ENCODE assay signal across 8 cellular contexts in genomic region chr12:132489602-132490239, GRCh38. TPM values are rescaled to one million over a fixed set of nuclear protein-coding genes. Genes with fewer than 3 reads are reported as not detected.
DNase-seq lines count a peak whose midpoint lies in the region; ATAC-seq, FAIRE-seq and TF ChIP-seq lines count a peak whose summit lies in the region.

Gene FBRSL1 (plus strand): TSS chr12:132490151.

- H3K27me3 Mint-ChIP-seq in dendritic cell treated with granulocyte-macrophage colony-stimulating factor and Interleukin-4, amounts not matched to agents 40 ng/mL and 50 ng/mL, for 4 days, result peaks cover 7% of the 10 kb centered on the region

- peak; percentile 60 to 70 for DNase-seq in AML-193 (lab: John Stamatoyannopoulos, UW)
- DNase-seq in NCI-H69 (lab: John Stamatoyannopoulos, UW), result peak; percentile 98
- peak; percentile 87 for DNase-seq in activated CD4-positive, alpha-beta T cell treated with anti-CD3 and anti-CD28 coated beads, Interleukin-2, amount 50 U/mL, for 24 hours (ENCODE audit: low read depth in 1 of 2, low spot score in 1 of 2)
- DNase-seq in HepG2 (ENCODE audit: low spot score), result peak; percentile 72
- DNase-seq in stimulated activated CD4-positive, alpha-beta T cell treated with anti-CD3 and anti-CD28 coated beads, Interleukin-2, amount 100 ng/mL, for 24 hours, result peak; percentile 92 to 93

- in situ Hi-C loops in HepG2 (cut with HindIII; ENCODE audit: extremely low pct_ligation_motif_present, low pct_unique_long_range_greater_than_20kb), result no loop called here

- WGBS in HepG2 (ENCODE audit: low lambda C conversion rate), result no CpG with 5 or more reads among the region's 90 CpGs

- peak within 1 kb of the TSS; percentile 87 for H3K4me3 Mint-ChIP-seq in dendritic cell treated with granulocyte-macrophage colony-stimulating factor and Interleukin-4, amounts not matched to agents 40 ng/mL and 50 ng/mL, for 4 days

- peak; percentile 43 for TF ChIP-seq CTCF in HepG2 (CRISPR knock-in tag; IDR thresholded peaks at IDR 0.05)

- H3K9me3 ChIP-seq in HepG2 (ENCODE audit: low read length), result no peaks in the 10 kb centered on the region

- peaks cover 40% of the 10 kb centered on the region for H3K79me2 ChIP-seq in HepG2 (ENCODE audit: insufficient read depth, low read length)

- CTCF ChIA-PET in HepG2 (lab: Yijun Ruan, JAX; ENCODE audit: low intra/inter-chr PET ratio, low total read pairs), result no interaction called here

- H3K9me3 Mint-ChIP-seq in dendritic cell treated with granulocyte-macrophage colony-stimulating factor and Interleukin-4, amounts not matched to agents 40 ng/mL and 50 ng/mL, for 4 days, result no peaks in the 10 kb centered on the region

- no peak for TF ChIP-seq EP300 in HepG2 (IDR thresholded peaks at IDR 0.05; ENCODE audit: low read depth in 2 of 2, low read length in 2 of 2)
- TF ChIP-seq EP300 in HepG2 (CRISPR knock-in tag; IDR thresholded peaks at IDR 0.05; ENCODE audit: borderline replicate concordance), result no peak

- H3K36me3 ChIP-seq in HepG2 (replicated peaks in 1 of 2; ENCODE audit: control insufficient read depth in 1 of 2, insufficient read depth in 2 of 2, low read length in 2 of 2), result peaks cover 0 to 1% of the 10 kb centered on the region in 2 experiments; a peak in 3 of 5 replicates

- peaks cover 16 to 46% of the 10 kb centered on the region in 2 experiments for H3K27me3 ChIP-seq in HepG2 (ENCODE audit: control insufficient read depth in 1 of 2, insufficient read depth in 2 of 2, low read length in 2 of 2)

- ATAC-seq in GM19324 (IDR thresholded peaks at IDR 0.05; ENCODE audit: low FRiP score, unreplicated experiment), result peak; percentile 76
- ATAC-seq in HG03520 (IDR thresholded peaks at IDR 0.05; ENCODE audit: unreplicated experiment), result peak; percentile 45
- ATAC-seq in HepG2, result peak; percentile 22

- H3K27ac ChIP-seq in HepG2 (ENCODE audit: extremely low read length, insufficient read depth, low read length), result peak within 1 kb of the TSS; percentile 58

- TF ChIP-seq RAD21 in HepG2 (CRISPR knock-in tag; IDR thresholded peaks at IDR 0.05), result peak; percentile 22; the same call in 1 of the 2 replicates

- H3K36me3 Mint-ChIP-seq in dendritic cell treated with granulocyte-macrophage colony-stimulating factor and Interleukin-4, amounts not matched to agents 40 ng/mL and 50 ng/mL, for 4 days (ENCODE audit: low read depth), result peaks cover 32% of the 10 kb centered on the region

- no TSS peak for BruUV-seq in HepG2 (replicated peaks; lab: Mats Ljungman, UMichigan)

- H3K4me2 ChIP-seq in HepG2 (ENCODE audit: low read depth, low read length), result peak within 1 kb of the TSS; percentile 99

- H3K4me3 ChIP-seq in HepG2 (replicated peaks in 1 of 3; ENCODE audit: insufficient read depth in 1 of 3, low read depth in 2 of 3, low read length in 3 of 3), result peak within 1 kb of the TSS; percentile 65 to 88 (median 83)

- peaks cover 81% of the 10 kb centered on the region for H3K4me1 Mint-ChIP-seq in dendritic cell treated with granulocyte-macrophage colony-stimulating factor and Interleukin-4, amounts not matched to agents 40 ng/mL and 50 ng/mL, for 4 days (ENCODE audit: low read depth)

- peak within 1 kb of the TSS; percentile 80 for H3K9ac ChIP-seq in HepG2 (ENCODE audit: insufficient read depth, low read depth, low read length)

- H3K4me1 ChIP-seq in HepG2 (ENCODE audit: insufficient read depth, low read length), result peaks cover 51% of the 10 kb centered on the region

- no peak within 1 kb of the TSS for H2AFZ ChIP-seq in HepG2 (ENCODE audit: low read length)

- FAIRE-seq in HepG2 (lab: Jason Lieb, UNC), result no peak

- intact Hi-C loops in dendritic cell treated with granulocyte-macrophage colony-stimulating factor and Interleukin-4, amounts not matched to agents 40 ng/mL and 50 ng/mL, for 4 days (cut with micrococcal nuclease), result loop anchor here (1.0 kb wide), 1 partner anchor 16 kb away; no protein-coding TSS in a partner anchor
- intact Hi-C loops in HepG2 (cut with micrococcal nuclease; ENCODE audit: unreplicated experiment), result no loop called here

- POLR2A ChIA-PET in HepG2 (lab: Yijun Ruan, JAX), result no interaction called here

- TF ChIP-seq POLR2A in HepG2 (IDR thresholded peaks at IDR 0.05; ENCODE audit: insufficient read depth in 1 of 2, low read depth in 2 of 2, low read length in 2 of 2), result no peak

- peak within 1 kb of the TSS; percentile 98 for H3K27ac Mint-ChIP-seq in dendritic cell treated with granulocyte-macrophage colony-stimulating factor and Interleukin-4, amounts not matched to agents 40 ng/mL and 50 ng/mL, for 4 days

- peaks cover 41% of the 10 kb centered on the region for H4K20me1 ChIP-seq in HepG2 (ENCODE audit: insufficient read depth, low read length)

TF ChIP-seq in HepG2, 621 proteins besides CTCF, POLR2A, EP300 and RAD21 (continues in another document):
- TF ChIP-seq MAFK (conservative IDR thresholded peaks at IDR 0.05 in 1 of 2, IDR thresholded peaks at IDR 0.05 in 1 of 2; ENCODE audit: low read length in 2 of 2) (no peak), ZNF207 (IDR thresholded peaks at IDR 0.05; ENCODE audit: borderline replicate concordance) (no peak), PATZ1 (CRISPR knock-in tag; IDR thresholded peaks at IDR 0.05) (0 out of 2 replicates have a peak, but pooled peaks have one; percentile 2), ZNF709 (CRISPR knock-in tag; IDR thresholded peaks at IDR 0.05) (peak; percentile 45; the same call in 1 of the 2 replicates), SP4 (CRISPR knock-in tag; IDR thresholded peaks at IDR 0.05) (peak; percentile 53), FOXM1 (CRISPR knock-in tag; IDR thresholded peaks at IDR 0.05) (no peak), REST (IDR thresholded peaks at IDR 0.05; ENCODE audit: borderline replicate concordance in 1 of 2, low read depth in 1 of 2, low read length in 2 of 2) (no peak), MED1 (CRISPR knock-in tag; IDR thresholded peaks at IDR 0.05) (no peak)

RNA-seq across cellular contexts. Expression of gene FBRSL1, which starts in this region (rescaled TPM):
- 3.7 and 7.9 TPM in 2 replicates for total RNA-seq in HepG2 (2016; rRNA removed; fragmentation: Illumina TruSeq; extraction: Trizol)
- total RNA-seq in HepG2 (2016; cell fraction: cytosol; rRNA removed; fragmentation: Illumina TruSeq; extraction: Trizol; ENCODE audit: low read depth), result 2.7 and 3.6 TPM in 2 replicates
- 5.4 and 6.9 TPM in 2 replicates for total RNA-seq in HepG2 (2016; cell fraction: insoluble cytoplasmic fraction; rRNA removed; fragmentation: Illumina TruSeq; extraction: Trizol)
- total RNA-seq in HepG2 (2016; cell fraction: membrane; rRNA removed; fragmentation: Illumina TruSeq; extraction: Trizol), result 7.0 and 9.3 TPM in 2 replicates
- total RNA-seq in HepG2 (2016; cell fraction: nucleus; rRNA removed; fragmentation: Illumina TruSeq; extraction: Trizol), result 10.9 and 11.0 TPM in 2 replicates
- polyA plus RNA-seq in HepG2 (2011; rRNA removed), result 3.6 and 4.9 TPM in 2 replicates
- polyA plus RNA-seq in HepG2 (2011; cell fraction: cytosol; rRNA removed), result 3.0 and 6.0 TPM in 2 replicates
- polyA plus RNA-seq in HepG2 (2011; cell fraction: nucleus; rRNA removed), result 50.9 and 76.3 TPM in 2 replicates
- 25.5 and 31.0 TPM in 2 replicates for polyA plus RNA-seq in HepG2 (2012)
- polyA plus RNA-seq in HepG2 (2016; cell fraction: cytosol; fragmentation: Illumina TruSeq; extraction: Trizol; ENCODE audit: low read depth), result 5.9 and 6.4 TPM in 2 replicates
- 20.0 and 28.2 TPM in 2 replicates for polyA plus RNA-seq in HepG2 (2016; cell fraction: insoluble cytoplasmic fraction; fragmentation: Illumina TruSeq; extraction: Trizol; ENCODE audit: low read depth)
- 20.5 and 23.8 TPM in 2 replicates for polyA plus RNA-seq in HepG2 (2016; cell fraction: membrane; fragmentation: Illumina TruSeq; extraction: Trizol; ENCODE audit: low read depth)
- 64.1 and 69.3 TPM in 2 replicates for polyA plus RNA-seq in HepG2 (2016; cell fraction: nucleus; fragmentation: Illumina TruSeq; extraction: Trizol; ENCODE audit: insufficient read depth, low read depth)
- 3.8 and 7.6 TPM in 2 replicates for polyA minus RNA-seq in HepG2 (2011; rRNA and poly(A)+ RNA removed; ENCODE audit: low replicate concordance)
- 17.3 and 28.7 TPM in 2 replicates for polyA minus RNA-seq in HepG2 (2011; cell fraction: cytosol; rRNA and poly(A)+ RNA removed)
- polyA minus RNA-seq in HepG2 (2011; cell fraction: nucleus; rRNA and poly(A)+ RNA removed), result 8.5 and 11.2 TPM in 2 replicates

Comparison
In these comparisons a context has a peak if more than half of its experiments do, and no peak if none do; other contexts are left out.
1. Peak in every context shown above with its lines: DNase-seq, ATAC-seq, H3K4me3 ChIP-seq and H3K27ac ChIP-seq.
2. ATAC-seq: peak in every context shown above with its lines; median percentile 76 in GM19324; 45 in HG03520; 22 in HepG2.